10 cellular contexts compared by ENCODE assay signal in genomic region chr12:121190523-121191031, GRCh38. TPM values are rescaled to one million over a fixed set of nuclear protein-coding genes. Genes with fewer than 3 reads are reported as not detected.
DNase-seq lines count a peak whose midpoint lies in the region; ATAC-seq, FAIRE-seq and TF ChIP-seq lines count a peak whose summit lies in the region.
"Had no signal": no experiment of that assay in that cellular context is flagged by ENCODE, and none has a peak within 500 bp of the region (broad histone marks: within the 10 kb centered on the region; RNA-seq: fewer than 3 reads in every experiment).

No MANE protein-coding gene starts in this region.

- H3K27ac Mint-ChIP-seq in stimulated activated memory B cell treated with anti-CD40 and anti-IgM and Interleukin-4, amounts not matched to agents 10 μg/mL and 1 μg/mL and 100 μg/mL, for 72 hours: no peak overlapping the region
- no peak overlapping the region for H3K27ac Mint-ChIP-seq in endothelial cell (ENCODE audit: unreplicated experiment)

- no peaks in the 10 kb centered on the region for H3K27me3 Mint-ChIP-seq in stimulated activated memory B cell treated with anti-CD40 and anti-IgM and Interleukin-4, amounts not matched to agents 10 μg/mL and 1 μg/mL and 100 μg/mL, for 72 hours
- peaks cover 3% of the 10 kb centered on the region for H3K27me3 Mint-ChIP-seq in endothelial cell (ENCODE audit: unreplicated experiment)

- peak; percentile 61 for ATAC-seq in stimulated activated memory B cell treated with anti-CD40 and anti-IgM and Interleukin-4, amounts not matched to agents 10 μg/mL and 1 μg/mL and 100 μg/mL, for 72 hours

- peaks cover 18% of the 10 kb centered on the region for H3K4me1 Mint-ChIP-seq in stimulated activated memory B cell treated with anti-CD40 and anti-IgM and Interleukin-4, amounts not matched to agents 10 μg/mL and 1 μg/mL and 100 μg/mL, for 72 hours
- H3K4me1 Mint-ChIP-seq in endothelial cell (ENCODE audit: unreplicated experiment): peaks cover 8% of the 10 kb centered on the region

- no peak overlapping the region for H3K4me3 Mint-ChIP-seq in stimulated activated memory B cell treated with anti-CD40 and anti-IgM and Interleukin-4, amounts not matched to agents 10 μg/mL and 1 μg/mL and 100 μg/mL, for 72 hours
- no peak overlapping the region for H3K4me3 Mint-ChIP-seq in endothelial cell (ENCODE audit: unreplicated experiment)

- TF ChIP-seq POLR2A in GM12891 (IDR thresholded peaks at IDR 0.05; ENCODE audit: low read depth, low read length): no peak

- DNase-seq in HS-27A (ENCODE audit: low read depth): peak; percentile 91
- peak; percentile 17 for DNase-seq in SW480 (ENCODE audit: low spot score)
- DNase-seq in foreskin fibroblast: peak; percentile 90 to 93
- no peak for DNase-seq in endothelial cell (ENCODE audit: low spot score)
- DNase-seq in GM12891 (ENCODE audit: insufficient read length, low spot score): no peak
- DNase-seq in GF-D8 (lab: John Stamatoyannopoulos, UW): no peak
- DNase-seq in NCI-H1092 (lab: John Stamatoyannopoulos, UW): no peak
- DNase-seq: NK-92 treated with Interleukin-12 subunit alpha and Interleukin-12 subunit beta, amount 100 ng/mL, for 24 hours; stimulated activated CD4-positive, alpha-beta T cell treated with anti-CD3 and anti-CD28 coated beads, Interleukin-4, amount 100 ng/mL, for 24 hours had no signal

- H3K4me3 ChIP-seq in foreskin fibroblast (ENCODE audit: low read depth in 1 of 2, low read length in 2 of 2): peak overlapping the region in 1 of 2 donors; percentile 9

- peaks cover 8% of the 10 kb centered on the region for H3K9me3 Mint-ChIP-seq in stimulated activated memory B cell treated with anti-CD40 and anti-IgM and Interleukin-4, amounts not matched to agents 10 μg/mL and 1 μg/mL and 100 μg/mL, for 72 hours
- H3K9me3 Mint-ChIP-seq in endothelial cell (ENCODE audit: unreplicated experiment): no peaks in the 10 kb centered on the region

- FAIRE-seq in GM12891 (lab: Jason Lieb, UNC): no peak

- no peak for TF ChIP-seq CTCF in foreskin fibroblast (IDR thresholded peaks at IDR 0.05; ENCODE audit: low read depth, low read length)
- no peak for TF ChIP-seq CTCF in endothelial cell (IDR thresholded peaks at IDR 0.05; ENCODE audit: unreplicated experiment)

- H3K36me3 Mint-ChIP-seq in stimulated activated memory B cell treated with anti-CD40 and anti-IgM and Interleukin-4, amounts not matched to agents 10 μg/mL and 1 μg/mL and 100 μg/mL, for 72 hours: no peaks in the 10 kb centered on the region
- no peaks in the 10 kb centered on the region for H3K36me3 Mint-ChIP-seq in endothelial cell (ENCODE audit: low read depth, unreplicated experiment)

TF ChIP-seq in GM12891, 5 proteins besides CTCF, POLR2A, EP300 and RAD21:
- TF ChIP-seq PAX5 (IDR thresholded peaks at IDR 0.05; ENCODE audit: insufficient read depth, low read length, severe bottlenecking) (no peak), POLR2AphosphoS5 (IDR thresholded peaks at IDR 0.05; ENCODE audit: low read depth, low read length) (no peak), TAF1 (IDR thresholded peaks at IDR 0.05; ENCODE audit: low read depth, low read length) (no peak), SPI1 (IDR thresholded peaks at IDR 0.05; ENCODE audit: low read depth, low read length) (no peak), POU2F2 (IDR thresholded peaks at IDR 0.05; ENCODE audit: low read depth, low read length) (no peak)

RNA-seq across cellular contexts. Expression of gene P2RX4, which starts 19.4 kb away (rescaled TPM):
- 20.0 TPM for total RNA-seq in endothelial cell (ENCODE audit: unreplicated experiment)
- 13.0 TPM for polyA plus RNA-seq in GM12891 (2012; ENCODE audit: low read depth, missing spikeins)

RNA-seq across cellular contexts. Expression of gene P2RX7, which starts 57.9 kb away (rescaled TPM):
- 0.82 TPM for total RNA-seq in endothelial cell (ENCODE audit: unreplicated experiment)
- 0.45 TPM for polyA plus RNA-seq in GM12891 (2012; ENCODE audit: low read depth, missing spikeins)

Comparison
In these comparisons a context has a peak if more than half of its experiments do, and no peak if none do; other contexts are left out.
1. DNase-seq: peak in HS-27A (single experiment), SW480 (single experiment) and foreskin fibroblast (2 of 2); none in endothelial cell (single experiment), GM12891 (single experiment), GF-D8 (single experiment) and NCI-H1092 (single experiment).